31 cellular contexts compared by ENCODE assay signal in genomic region chr10:61545170-61545569, GRCh38.
"Had no signal": no experiment of that assay in that cellular context is flagged by ENCODE, and none has a peak within 500 bp of the region (broad histone marks: within the 10 kb centered on the region; RNA-seq: fewer than 3 reads in every experiment).

No MANE protein-coding gene starts in this region.

- H3K27me3 ChIP-seq: adrenal gland, ascending aorta, body of pancreas, brain microvascular endothelial cell, breast epithelium, cardiac muscle cell had no signal

- ATAC-seq: activated naive CD4-positive, alpha-beta T cell treated with anti-CD3 and anti-CD28 coated beads, Interleukin-2, amount 50 U/mL, for 72 hours; activated naive CD8-positive, alpha-beta T cell treated with anti-CD3 and anti-CD28 coated beads, Interleukin-2, amount 50 U/mL, for 24 hours; activated T-cell treated with anti-CD3 and anti-CD28 coated beads, Interleukin-2, amount 50 U/mL, for 4 hours; activated T-cell treated with anti-CD3 and anti-CD28 coated beads, Interleukin-2, amount 50 U/mL, for 72 hours; activated T-helper 17 cell treated with anti-CD3 and anti-CD28 coated beads, Interleukin-2, amount 50 U/mL, for 72 hours; body of pancreas had no signal

- DNase-seq: activated effector memory CD4-positive, alpha-beta T cell treated with anti-CD3 and anti-CD28 coated beads, Interleukin-2, amount 50 U/mL, for 16 hours; activated effector memory CD4-positive, alpha-beta T cell treated with Interleukin-2 at 50 U/mL for 16 hours; activated gamma-delta T cell; activated gamma-delta T cell treated with Interleukin-2 at 50 U/mL for 16 hours; activated naive CD4-positive, alpha-beta T cell; activated naive CD4-positive, alpha-beta T cell treated with anti-CD3 and anti-CD28 coated beads for 36 hours; activated naive CD4-positive, alpha-beta T cell treated with anti-CD3 and anti-CD28 coated beads, Interleukin-2, amount 10 ng/mL, durations not matched to agents 7 days and 5 days; activated naive CD4-positive, alpha-beta T cell treated with anti-CD3 and anti-CD28 coated beads, Interleukin-2, amount 50 U/mL, for 16 hours; activated naive CD4-positive, alpha-beta T cell treated with Interleukin-2 at 50 U/mL for 16 hours; activated naive CD8-positive, alpha-beta T cell treated with anti-CD3 and anti-CD28 coated beads for 36 hours; activated naive CD8-positive, alpha-beta T cell treated with anti-CD3 and anti-CD28 coated beads, Interleukin-2, amount 10 ng/mL, durations not matched to agents 7 days and 5 days; activated naive CD8-positive, alpha-beta T cell treated with anti-CD3 and anti-CD28 coated beads, Interleukin-2, amount 50 U/mL, for 24 hours; activated T-cell treated with anti-CD3 and anti-CD28 coated beads, Interleukin-2, amount 50 U/mL, for 4 hours; activated T-cell treated with anti-CD3 and anti-CD28 coated beads, Interleukin-2, amount 50 U/mL, for 48 hours; activated T-cell treated with anti-CD3 and anti-CD28 coated beads, Interleukin-2, amount 50 U/mL, for 72 hours; adrenal gland; amniotic stem cell; amygdala; anterior cingulate cortex; aorta; body of pancreas; brain microvascular endothelial cell; caudate nucleus; central memory CD4-positive, alpha-beta T cell; cerebellar nuclear complex had no signal

- FAIRE-seq: astrocyte had no signal

- H3K27ac ChIP-seq: adrenal gland, ascending aorta, body of pancreas, brain microvascular endothelial cell, breast epithelium, cardiac muscle cell had no signal

- H3K36me3 ChIP-seq: adrenal gland, ascending aorta, brain microvascular endothelial cell, breast epithelium, cardiac muscle cell had no signal

- H3K4me3 ChIP-seq: adrenal gland, ascending aorta, body of pancreas, breast epithelium, cardiac muscle cell had no signal

- H3K9me3 ChIP-seq: adrenal gland, ascending aorta, body of pancreas, breast epithelium had no signal

- H3K4me1 ChIP-seq: adrenal gland, ascending aorta, body of pancreas, breast epithelium had no signal
